ENCODE assay signal across 8 cellular contexts in the genomic region with DNA sequence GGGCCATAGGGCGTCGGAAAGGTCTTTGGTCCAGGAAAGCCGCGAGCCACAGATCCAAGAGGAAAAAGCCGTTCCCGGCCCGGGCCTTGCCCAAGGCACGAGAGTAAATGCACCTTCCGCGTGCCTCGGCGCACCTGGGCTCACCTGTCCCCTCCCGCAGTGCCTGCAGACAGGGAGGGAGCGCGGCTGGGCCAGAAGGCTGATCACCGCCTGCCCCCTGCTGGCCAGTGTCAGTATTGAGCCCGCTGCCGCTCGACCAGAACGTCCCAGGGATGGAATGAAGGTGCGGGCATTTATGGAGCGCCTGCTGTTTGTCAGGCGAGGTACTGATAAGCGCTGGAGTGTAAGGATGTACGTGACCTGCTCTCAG. TPM values are rescaled to one million over a fixed set of nuclear protein-coding genes. Genes with fewer than 3 reads are reported as not detected.
DNase-seq lines count a peak whose midpoint lies in the region; ATAC-seq and TF ChIP-seq lines count a peak whose summit lies in the region.

No MANE protein-coding gene starts in this region.

- no peaks in the 10 kb centered on the region for H3K9me3 ChIP-seq in colonic mucosa

- ATAC-seq in HG03159 (IDR thresholded peaks at IDR 0.05; ENCODE audit: unreplicated experiment) (peak; percentile 75), HG03095 (IDR thresholded peaks at IDR 0.05; ENCODE audit: unreplicated experiment) (no peak)

- H3K36me3 ChIP-seq in colonic mucosa: no peaks in the 10 kb centered on the region

- no peaks in the 10 kb centered on the region for H3K27me3 ChIP-seq in colonic mucosa

- TF ChIP-seq CTCF in GM12873 (IDR thresholded peaks at IDR 0.05; ENCODE audit: insufficient read depth, low read depth, low read length, missing control alignments) (peak; percentile 95), colonic mucosa (IDR thresholded peaks at IDR 0.05) (peak; percentile 99)

- no peaks in the 10 kb centered on the region for H3K4me1 ChIP-seq in colonic mucosa

- intact Hi-C loops in colonic mucosa (cut with DNase I): loop anchor here (1.0 to 10.0 kb wide), 4 partner anchors 72 to 375 kb away; no protein-coding TSS in a partner anchor

- H3K27ac ChIP-seq in colonic mucosa: peak overlapping the region; percentile 87

- DNase-seq in NCI-H345 (lab: John Stamatoyannopoulos, UW) (peak; percentile 85), colonic mucosa (peak; percentile 96), kidney tubule cell (ENCODE audit: low spot score) (peak; percentile 88)
- DNase-seq in activated CD4-positive, alpha-beta T cell treated with anti-CD3 and anti-CD28 coated beads for 4 hours: peak; percentile 80 to 86
- peak; percentile 63 to 77 for DNase-seq in stimulated activated CD4-positive, alpha-beta T cell treated with anti-CD3 and anti-CD28 coated beads, Interleukin-1b, Interleukin-23, amount 100 ng/mL, for 1 hour (ENCODE audit: low read depth in 2 of 2)

- peak overlapping the region; percentile 12 to 78 for H3K9ac ChIP-seq in colonic mucosa (ENCODE audit: low read depth in 2 of 2, low read length in 2 of 2)

- H3K4me3 ChIP-seq in colonic mucosa: peak overlapping the region; percentile 36

RNA-seq across cellular contexts. Expression of a gene that starts 0.7 kb away (rescaled TPM):
- 10 to 100 TPM; 46.2 to 65.3 TPM for total RNA-seq in colonic mucosa

RNA-seq across cellular contexts. Expression of a gene that starts 22.4 kb away (rescaled TPM):
- total RNA-seq in colonic mucosa: 10 to 100 TPM; 19.9 to 25.6 TPM

RNA-seq across cellular contexts. Expression of a gene that starts 26.7 kb away (rescaled TPM):
- under 1 TPM; 0.20 to 0.40 TPM for total RNA-seq in colonic mucosa
